Comparison of ENCODE assay signal across 11 cellular contexts in the genomic region with DNA sequence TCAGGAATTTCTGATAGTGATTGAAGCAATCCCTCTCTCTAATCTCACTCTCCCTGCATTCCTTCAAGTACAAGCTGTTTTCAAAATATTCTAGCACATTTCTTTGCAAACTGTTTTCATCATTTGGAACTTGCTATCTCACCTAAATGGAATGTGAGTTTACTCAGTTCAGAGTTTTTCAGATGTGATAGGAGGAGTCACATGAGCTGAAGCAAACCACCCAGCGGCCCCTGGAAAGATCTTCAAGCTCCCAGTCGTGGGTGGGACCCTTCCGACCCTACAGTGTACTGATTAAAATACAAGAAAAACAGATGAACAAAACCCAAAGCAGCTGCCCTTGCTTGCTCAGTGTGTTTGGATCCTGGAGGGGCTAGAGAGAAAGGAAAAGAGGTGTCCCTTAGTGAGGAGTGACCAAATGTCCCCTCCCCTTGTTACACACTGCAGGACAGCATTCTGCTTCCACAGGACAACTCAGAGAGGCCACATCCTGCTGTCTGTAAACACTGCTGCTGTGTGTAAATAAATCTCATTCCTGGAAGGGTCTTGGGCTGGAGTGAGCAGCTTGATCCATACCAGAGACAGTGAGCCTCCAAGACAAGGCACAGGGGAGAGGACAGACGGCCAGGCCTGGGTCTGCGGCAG.
DNase-seq lines count a peak whose midpoint lies in the region; ATAC-seq, FAIRE-seq and TF ChIP-seq lines count a peak whose summit lies in the region.
"Had no signal": no experiment of that assay in that cellular context is flagged by ENCODE, and none has a peak within 500 bp of the region (broad histone marks: within the 10 kb centered on the region; RNA-seq: fewer than 3 reads in every experiment).

No MANE protein-coding gene starts in this region.

- no peak overlapping the region for H2BK20ac ChIP-seq in H9 (ENCODE audit: low read depth, low read length, poor library complexity, severe bottlenecking)

- no peak overlapping the region for H3K9ac ChIP-seq in H9 (ENCODE audit: extremely low read depth, insufficient read length, low read length)
- no peak overlapping the region for H3K9ac ChIP-seq in kidney (ENCODE audit: low read length in 2 of 2)
- H3K9ac ChIP-seq in stomach smooth muscle (ENCODE audit: low read length in 2 of 2) = peak overlapping the region in 1 of 2 donors; percentile 13

- H3K4me2 ChIP-seq in H9 (ENCODE audit: insufficient read depth, insufficient read length, low read length) = no peak overlapping the region

- H2BK5ac ChIP-seq in H9 (ENCODE audit: insufficient read length, low read length) = no peak overlapping the region

- H4K5ac ChIP-seq in H9 (ENCODE audit: insufficient read length, low read depth, low read length) = no peak overlapping the region

- H3K79me1 ChIP-seq in H9 (ENCODE audit: insufficient read depth, low read depth, low read length, poor library complexity, severe bottlenecking) = no peaks in the 10 kb centered on the region

- H3K27ac Mint-ChIP-seq in H9 (peak overlapping the region in 1 of 3 experiments; percentile 23; a peak in 1 of 7 replicates), brain (peak overlapping the region in 4 of 5 experiments; percentile 23 to 91 (median 89))
- H3K27ac Mint-ChIP-seq: activated naive CD8-positive, alpha-beta T cell had no signal

- WGBS in H9 (ENCODE audit: extremely low coverage, insufficient read length, low lambda C conversion rate) = no CpG with 5 or more reads among the region's 5 CpGs

- H3K4me1 ChIP-seq in H9 (ENCODE audit: insufficient read depth, low read length) = no peaks in the 10 kb centered on the region; the same call in 1 of the 2 replicates
- peaks cover 2 to 4% of the 10 kb centered on the region in 2 donors for H3K4me1 ChIP-seq in kidney (ENCODE audit: control insufficient read depth in 1 of 2, insufficient read depth in 1 of 2, low read depth in 1 of 2, low read length in 2 of 2)
- peaks cover 6% of the 10 kb centered on the region for H3K4me1 ChIP-seq in stomach smooth muscle (ENCODE audit: control insufficient read depth, insufficient read depth, low read length)

- H3K4ac ChIP-seq in H9 (ENCODE audit: low read depth, low read length) = no peak overlapping the region

- no peak for TF ChIP-seq CTCF in H9 (conservative IDR thresholded peaks at IDR 0.05)
- TF ChIP-seq CTCF in brain (conservative IDR thresholded peaks at IDR 0.05) = no peak
- no peak for TF ChIP-seq CTCF in kidney (IDR thresholded peaks at IDR 0.05; ENCODE audit: borderline replicate concordance, extremely low read depth, insufficient read depth)

- H2BK120ac ChIP-seq in H9 (ENCODE audit: low read depth, low read length, poor library complexity, severe bottlenecking) = no peak overlapping the region

- H3K27ac ChIP-seq in H9 (ENCODE audit: insufficient read length, low read depth, low read length) = no peak overlapping the region
- peak overlapping the region; percentile 59 to 76 for H3K27ac ChIP-seq in kidney (ENCODE audit: low read depth in 2 of 2, low read length in 2 of 2)
- peak overlapping the region; percentile 12 for H3K27ac ChIP-seq in stomach smooth muscle (ENCODE audit: low read length)

- H3K36me3 Mint-ChIP-seq in H9 (ENCODE audit: insufficient read depth in 1 of 3, low read depth in 3 of 3) = no peaks in the 10 kb centered on the region
- H3K36me3 Mint-ChIP-seq in brain = no peaks in the 10 kb centered on the region
- H3K36me3 Mint-ChIP-seq: activated naive CD8-positive, alpha-beta T cell had no signal

- H3K79me2 ChIP-seq in H9 (ENCODE audit: insufficient read depth, low read length) = no peaks in the 10 kb centered on the region

- DNase-seq in H9 (peak; percentile 24), kidney (no peak), NCI-H2227 treated with DMSO at 0.1 percent for 48 hours (lab: John Stamatoyannopoulos, UW) (no peak)
- DNase-seq: NCI-H1105; stimulated activated naive CD8-positive, alpha-beta T cell treated with anti-CD3 and anti-CD28 coated beads, Interleukin-15, Interleukin-2, amounts not matched to agents 100 U/mL and 50 U/mL, for 24 hours had no signal

- H3K27me3 ChIP-seq in H9 (ENCODE audit: insufficient read depth, low read length) (no peaks in the 10 kb centered on the region), stomach smooth muscle (ENCODE audit: control insufficient read depth in 1 of 2, insufficient read depth in 2 of 2, low read length in 2 of 2) (no peaks in the 10 kb centered on the region)

- FAIRE-seq in kidney (lab: Jason Lieb, UNC) = no peak

- H3K4me3 ChIP-seq in kidney (ENCODE audit: low read length in 2 of 2) (no peak overlapping the region), stomach smooth muscle (ENCODE audit: low read length in 2 of 2) (no peak overlapping the region)

- H3K23me2 ChIP-seq in H9 (ENCODE audit: insufficient read length, low read depth, low read length, poor library complexity, severe bottlenecking) = no peaks in the 10 kb centered on the region

- no peak overlapping the region for H3K14ac ChIP-seq in H9 (ENCODE audit: insufficient read depth, low read length)

- H3K4me1 Mint-ChIP-seq in H9 (peaks cover 26 to 31% of the 10 kb centered on the region in 2 experiments), brain (peaks cover 23% of the 10 kb centered on the region)

- intact Hi-C loops in kidney (cut with DNase I) = no loop called here

- H3K23ac ChIP-seq in H9 (ENCODE audit: insufficient read length, low read depth, low read length) = no peak overlapping the region

- H2BK15ac ChIP-seq in H9 (ENCODE audit: low read depth, low read length) = no peak overlapping the region

- H4K20me1 ChIP-seq in H9 (ENCODE audit: control insufficient read depth, insufficient read depth, insufficient read length) = no peaks in the 10 kb centered on the region

- no peak for ATAC-seq in HG03460 (IDR thresholded peaks at IDR 0.05; ENCODE audit: unreplicated experiment)
- no peak for ATAC-seq in GM21423 (IDR thresholded peaks at IDR 0.05; ENCODE audit: unreplicated experiment)
- ATAC-seq in HG03139 (IDR thresholded peaks at IDR 0.05; ENCODE audit: unreplicated experiment) = no peak
- ATAC-seq: stimulated activated naive CD8-positive, alpha-beta T cell treated with anti-CD3 and anti-CD28 coated beads, Interleukin-15, Interleukin-2, amounts not matched to agents 100 U/mL and 50 U/mL, for 24 hours had no signal

- H3K4me3 Mint-ChIP-seq in H9 = no peak overlapping the region
- H3K4me3 Mint-ChIP-seq in brain = peak overlapping the region in 2 of 5 experiments; percentile 7 to 24
- H3K4me3 Mint-ChIP-seq: activated naive CD8-positive, alpha-beta T cell had no signal

- H3K27me3 Mint-ChIP-seq in H9 (ENCODE audit: low read depth) (no peaks in the 10 kb centered on the region; the same call in 1 of the 2 replicates), brain (peaks cover 3% of the 10 kb centered on the region)
- H3K27me3 Mint-ChIP-seq: activated naive CD8-positive, alpha-beta T cell had no signal

- no peaks in the 10 kb centered on the region for H3K36me3 ChIP-seq in kidney (ENCODE audit: control insufficient read depth in 1 of 2, insufficient read depth in 2 of 2, low read length in 2 of 2)
- H3K36me3 ChIP-seq in stomach smooth muscle (ENCODE audit: control insufficient read depth in 2 of 2, insufficient read depth in 2 of 2, low read length in 2 of 2) = no peaks in the 10 kb centered on the region

- no peak overlapping the region for H3K56ac ChIP-seq in H9 (ENCODE audit: insufficient read length, low read depth, low read length)

- H2BK12ac ChIP-seq in H9 (ENCODE audit: insufficient read length, low read depth, low read length) = no peak overlapping the region

- H3K9me3 ChIP-seq in H9 (ENCODE audit: control insufficient read depth, low read depth, low read length) (no peaks in the 10 kb centered on the region), kidney (ENCODE audit: control insufficient read depth in 1 of 2, low read length in 2 of 2) (no peaks in the 10 kb centered on the region), stomach smooth muscle (ENCODE audit: control insufficient read depth in 2 of 2, low read length in 2 of 2) (no peaks in the 10 kb centered on the region)

- H4K91ac ChIP-seq in H9 (ENCODE audit: insufficient read length, low read depth, low read length) = no peak overlapping the region

- no peak overlapping the region for H2AFZ ChIP-seq in H9 (ENCODE audit: low read length)

- no peak overlapping the region for H3T11ph ChIP-seq in H9 (ENCODE audit: low read length)

- H3K9me3 Mint-ChIP-seq in H9 (no peaks in the 10 kb centered on the region), brain (peaks cover 0 to 9% (median 0%) of the 10 kb centered on the region in 5 experiments)

- H2AK5ac ChIP-seq in H9 (ENCODE audit: insufficient read length, low read length) = no peak overlapping the region

- no peak overlapping the region for H4K8ac ChIP-seq in H9 (replicated peaks; ENCODE audit: insufficient read length, low read depth, low read length)

- no peak overlapping the region for H3K18ac ChIP-seq in H9 (ENCODE audit: insufficient read length, low read depth, low read length)
